Comparison of ENCODE assay signal across 25 cellular contexts in the genomic region with DNA sequence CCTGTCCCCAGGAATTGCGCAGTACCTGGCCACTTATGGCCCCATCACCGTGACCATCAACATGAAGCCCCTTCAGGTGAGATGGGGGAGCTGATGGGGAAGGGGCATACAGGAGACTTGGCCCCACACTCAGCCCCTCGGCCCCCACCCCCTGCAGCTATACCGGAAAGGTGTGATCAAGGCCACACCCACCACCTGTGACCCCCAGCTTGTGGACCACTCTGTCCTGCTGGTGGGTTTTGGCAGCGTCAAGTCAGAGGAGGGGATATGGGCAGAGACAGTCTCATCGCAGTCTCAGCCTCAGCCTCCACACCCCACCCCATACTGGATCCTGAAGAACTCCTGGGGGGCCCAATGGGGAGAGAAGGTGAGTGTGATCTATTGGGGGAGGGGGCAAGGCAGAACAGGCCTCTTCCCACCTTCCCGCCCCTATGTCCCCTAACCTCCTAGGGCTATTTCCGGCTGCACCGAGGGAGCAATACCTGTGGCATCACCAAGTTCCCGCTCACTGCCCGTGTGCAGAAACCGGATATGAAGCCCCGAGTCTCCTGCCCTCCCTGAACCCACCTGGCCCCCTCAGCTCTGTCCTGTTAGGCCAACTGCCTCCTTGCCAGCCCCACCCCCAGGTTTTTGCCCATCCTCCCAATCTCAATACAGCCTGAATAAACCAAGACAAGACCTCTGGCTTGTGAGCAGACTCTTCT. TPM values are rescaled to one million over a fixed set of nuclear protein-coding genes. Genes with fewer than 3 reads are reported as not detected.
"Had no signal": no experiment of that assay in that cellular context is flagged by ENCODE, and none has a peak within 500 bp of the region (broad histone marks: within the 10 kb centered on the region; RNA-seq: fewer than 3 reads in every experiment).

No MANE protein-coding gene starts in this region.

- H3K4me3 Mint-ChIP-seq: activated CD4-positive, alpha-beta memory T cell treated with anti-CD3 and anti-CD28 coated beads, Interleukin-2, amount 10 ng/mL, durations not matched to agents 7 days and 5 days; activated CD4-positive, alpha-beta T cell treated with anti-CD3 and anti-CD28 coated beads, Interleukin-2, amount 10 ng/mL, durations not matched to agents 24 days and 14 days; activated naive CD8-positive, alpha-beta T cell treated with anti-CD3 and anti-CD28 coated beads for 36 hours; activated T-cell treated with anti-CD3 and anti-CD28 coated beads, Interleukin-2, amount 50 U/mL, for 4 hours; memory B cell had no signal

- H3K9me3 ChIP-seq: right lobe of liver, SK-N-SH, thoracic aorta, upper lobe of left lung had no signal

- FAIRE-seq: small intestine had no signal

- ATAC-seq: activated CD4-positive, CD25-positive, alpha-beta regulatory T cell treated with anti-CD3 and anti-CD28 coated beads, Interleukin-2, amount 50 U/mL, for 24 hours; activated T-cell treated with anti-CD3 and anti-CD28 coated beads, Interleukin-2, amount 50 U/mL, for 4 hours; foreskin keratinocyte; right lobe of liver had no signal

- DNase-seq: activated CD4-positive, alpha-beta memory T cell treated with anti-CD3 and anti-CD28 coated beads, Interleukin-2, amount 10 ng/mL, durations not matched to agents 7 days and 5 days; activated CD4-positive, alpha-beta T cell treated with anti-CD3 and anti-CD28 coated beads, Interleukin-2, amount 10 ng/mL, durations not matched to agents 24 days and 14 days; activated naive CD4-positive, alpha-beta T cell treated with Interleukin-2 at 50 U/mL for 16 hours; activated naive CD8-positive, alpha-beta T cell treated with anti-CD3 and anti-CD28 coated beads for 36 hours; activated T-cell treated with anti-CD3 and anti-CD28 coated beads, Interleukin-2, amount 50 U/mL, for 4 hours; amygdala; dermis blood vessel endothelial cell; effector CD8-positive, alpha-beta T cell; foreskin keratinocyte; kidney glomerular epithelial cell; occipital lobe; right lobe of liver; SK-N-SH; small intestine; stimulated activated CD4-positive, alpha-beta T cell treated with anti-CD3 and anti-CD28 coated beads, Interleukin-15, amount 100 ng/mL, for 24 hours; stimulated activated CD4-positive, alpha-beta T cell treated with anti-CD3 and anti-CD28 coated beads, Interleukin-2, amount 100 ng/mL, for 48 hours; stimulated activated naive CD4-positive, alpha-beta T cell treated with Interleukin-2 at 50 U/mL for 16 hours had no signal

- H3K9me3 Mint-ChIP-seq: activated CD4-positive, alpha-beta memory T cell treated with anti-CD3 and anti-CD28 coated beads, Interleukin-2, amount 10 ng/mL, durations not matched to agents 7 days and 5 days; activated CD4-positive, alpha-beta T cell treated with anti-CD3 and anti-CD28 coated beads, Interleukin-2, amount 10 ng/mL, durations not matched to agents 24 days and 14 days; activated naive CD8-positive, alpha-beta T cell treated with anti-CD3 and anti-CD28 coated beads for 36 hours; activated T-cell treated with anti-CD3 and anti-CD28 coated beads, Interleukin-2, amount 50 U/mL, for 4 hours; activated T-helper 2 cell treated with anti-CD3 and anti-CD28 coated beads, Interferon-gamma antibody, Interleukin-2, Interleukin-4, amounts not matched to agents 10 μg/mL and 5 μg/mL and 100 μg/mL, durations not matched to agents 14 hours and 24 hours and 36 hours; brain; memory B cell had no signal

- H3K4me1 ChIP-seq: foreskin keratinocyte had no signal

- H3K27ac Mint-ChIP-seq: activated CD4-positive, alpha-beta T cell treated with anti-CD3 and anti-CD28 coated beads, Interleukin-2, amount 10 ng/mL, durations not matched to agents 24 days and 14 days; activated naive CD8-positive, alpha-beta T cell treated with anti-CD3 and anti-CD28 coated beads for 36 hours; activated T-helper 2 cell treated with anti-CD3 and anti-CD28 coated beads, Interferon-gamma antibody, Interleukin-2, Interleukin-4, amounts not matched to agents 10 μg/mL and 5 μg/mL and 100 μg/mL, durations not matched to agents 14 hours and 24 hours and 36 hours; memory B cell had no signal

- H3K27ac ChIP-seq: foreskin keratinocyte, right lobe of liver, thoracic aorta had no signal

- H3K4me3 ChIP-seq: right lobe of liver, thoracic aorta, upper lobe of left lung had no signal

- H3K27me3 Mint-ChIP-seq: activated CD4-positive, alpha-beta memory T cell treated with anti-CD3 and anti-CD28 coated beads, Interleukin-2, amount 10 ng/mL, durations not matched to agents 7 days and 5 days; activated CD4-positive, alpha-beta T cell treated with anti-CD3 and anti-CD28 coated beads, Interleukin-2, amount 10 ng/mL, durations not matched to agents 24 days and 14 days; activated naive CD8-positive, alpha-beta T cell treated with anti-CD3 and anti-CD28 coated beads for 36 hours; memory B cell had no signal

- H3K27me3 ChIP-seq: foreskin keratinocyte, right lobe of liver, upper lobe of left lung had no signal

RNA-seq across cellular contexts. Expression of gene CTSW, which starts 3.6 kb away (rescaled TPM):
- total RNA-seq: dermis blood vessel endothelial cell, foreskin keratinocyte, myocyte, occipital lobe had no signal
- polyA plus RNA-seq: foreskin keratinocyte, neural cell had no signal

RNA-seq across cellular contexts. Expression of gene FOSL1, which starts 17.0 kb away (rescaled TPM):
- total RNA-seq: occipital lobe had no signal
- polyA plus RNA-seq: neural cell had no signal
